In genomic region chr5:111486055-111486454, GRCh38 we compare ENCODE assay signal across 19 cellular contexts. TPM values are rescaled to one million over a fixed set of nuclear protein-coding genes. Genes with fewer than 3 reads are reported as not detected.
DNase-seq lines count a peak whose midpoint lies in the region; ATAC-seq lines count a peak whose summit lies in the region.
"Had no signal": no experiment of that assay in that cellular context is flagged by ENCODE, and none has a peak within 500 bp of the region (broad histone marks: within the 10 kb centered on the region; RNA-seq: fewer than 3 reads in every experiment).

No MANE protein-coding gene starts in this region.

- H2BK120ac ChIP-seq in mesenchymal stem cell (ENCODE audit: low read depth, low read length) = no peak overlapping the region

- no peaks in the 10 kb centered on the region for H3K9me3 Mint-ChIP-seq in CD4-positive, alpha-beta memory T cell
- H3K9me3 Mint-ChIP-seq in activated T-helper 17 cell treated with anti-CD3 and anti-CD28 coated beads, Interleukin-2, amount 50 U/mL, for 72 hours = no peaks in the 10 kb centered on the region
- H3K9me3 Mint-ChIP-seq: neural progenitor cell had no signal

- intact Hi-C loops in CD4-positive, alpha-beta memory T cell (cut with micrococcal nuclease) = no loop called here

- no peak overlapping the region for H3K4ac ChIP-seq in mesenchymal stem cell (ENCODE audit: low read depth in 1 of 2, low read length in 2 of 2)

- H3K14ac ChIP-seq in mesenchymal stem cell (ENCODE audit: low read length in 2 of 2) = no peak overlapping the region

- H3K27ac ChIP-seq in ACC112 (ENCODE audit: low read depth, low read length) (0 out of 2 replicates have a peak overlapping the region, but pooled peaks have one; percentile 35), mesenchymal stem cell (ENCODE audit: low read length, poor library complexity, severe bottlenecking) (no peak overlapping the region)
- H3K27ac ChIP-seq in CD4-positive, alpha-beta memory T cell (ENCODE audit: low read depth, low read length) = no peak overlapping the region
- H3K27ac ChIP-seq: epithelial cell of prostate, neural progenitor cell had no signal

- peaks cover 0 to 7% (median 4%) of the 10 kb centered on the region in 4 donors for H3K4me1 Mint-ChIP-seq in CD4-positive, alpha-beta memory T cell
- no peaks in the 10 kb centered on the region for H3K4me1 Mint-ChIP-seq in activated T-helper 17 cell treated with anti-CD3 and anti-CD28 coated beads, Interleukin-2, amount 50 U/mL, for 72 hours
- H3K4me1 Mint-ChIP-seq: neural progenitor cell had no signal

- no peak overlapping the region for H2AK5ac ChIP-seq in mesenchymal stem cell (ENCODE audit: low read length, severe bottlenecking)

- no peak overlapping the region for H3K4me2 ChIP-seq in mesenchymal stem cell (ENCODE audit: low read length, poor library complexity, severe bottlenecking)
- H3K4me2 ChIP-seq: neural progenitor cell, smooth muscle cell had no signal

- no peak overlapping the region for H3K18ac ChIP-seq in mesenchymal stem cell (ENCODE audit: low read depth in 1 of 2, low read length in 2 of 2)

- H2BK12ac ChIP-seq in mesenchymal stem cell (ENCODE audit: low read length in 2 of 2) = no peak overlapping the region

- no peak overlapping the region for H2BK5ac ChIP-seq in mesenchymal stem cell (ENCODE audit: low read depth, low read length, poor library complexity, severe bottlenecking)

- CTCF ChIA-PET in CD4-positive, alpha-beta memory T cell (lab: Charles Lee; ENCODE audit: partially characterized antibody) = interaction anchor here (0.6 kb wide), 1 partner anchor 45 kb away, joined by 3 read pairs; no protein-coding TSS in a partner anchor

- peak overlapping the region; percentile 72 for H3K9ac ChIP-seq in mesenchymal stem cell (ENCODE audit: low read length)
- H3K9ac ChIP-seq: neural progenitor cell had no signal

- no peaks in the 10 kb centered on the region for H3K36me3 ChIP-seq in ACC112 (ENCODE audit: insufficient read depth, low read length)
- H3K36me3 ChIP-seq in CD4-positive, alpha-beta memory T cell (ENCODE audit: insufficient read depth, low read length) = peaks cover 31% of the 10 kb centered on the region
- H3K36me3 ChIP-seq in mesenchymal stem cell (ENCODE audit: control insufficient read depth in 1 of 2, insufficient read depth in 2 of 2, low read depth in 1 of 2, low read length in 2 of 2) = peaks cover 0 to 4% of the 10 kb centered on the region in 2 experiments
- H3K36me3 ChIP-seq: neural progenitor cell had no signal

- H3K36me3 Mint-ChIP-seq in CD4-positive, alpha-beta memory T cell = peaks cover 47 to 66% of the 10 kb centered on the region in 2 donors
- peaks cover 62% of the 10 kb centered on the region for H3K36me3 Mint-ChIP-seq in activated T-helper 17 cell treated with anti-CD3 and anti-CD28 coated beads, Interleukin-2, amount 50 U/mL, for 72 hours (ENCODE audit: low read depth)

- H2AFZ ChIP-seq in ACC112 (ENCODE audit: low read length, unreplicated experiment) (peak overlapping the region; percentile 85), mesenchymal stem cell (ENCODE audit: low read depth, low read length) (no peak overlapping the region)
- H2AFZ ChIP-seq: neural progenitor cell had no signal

- H3K27me3 ChIP-seq in ACC112 (ENCODE audit: insufficient read depth, low read length) = no peaks in the 10 kb centered on the region
- no peaks in the 10 kb centered on the region for H3K27me3 ChIP-seq in CD4-positive, alpha-beta memory T cell (ENCODE audit: insufficient read depth, low read length)
- H3K27me3 ChIP-seq in mesenchymal stem cell (ENCODE audit: control insufficient read depth in 1 of 2, insufficient read depth in 1 of 2, low read length in 2 of 2) = no peaks in the 10 kb centered on the region
- H3K27me3 ChIP-seq: neural progenitor cell had no signal

- H3K4me1 ChIP-seq in ACC112 (ENCODE audit: control insufficient read depth, insufficient read depth, low read length, unreplicated experiment) (peaks cover 14% of the 10 kb centered on the region), mesenchymal stem cell (ENCODE audit: control insufficient read depth, insufficient read depth, low read depth, low read length) (no peaks in the 10 kb centered on the region)
- no peaks in the 10 kb centered on the region for H3K4me1 ChIP-seq in CD4-positive, alpha-beta memory T cell (ENCODE audit: insufficient read depth, low read length)
- H3K4me1 ChIP-seq: neural progenitor cell had no signal

- no peak overlapping the region for H3K4me3 Mint-ChIP-seq in CD4-positive, alpha-beta memory T cell
- H3K4me3 Mint-ChIP-seq in activated T-helper 17 cell treated with anti-CD3 and anti-CD28 coated beads, Interleukin-2, amount 50 U/mL, for 72 hours = no peak overlapping the region
- H3K4me3 Mint-ChIP-seq: neural progenitor cell had no signal

- H3K4me3 ChIP-seq in ACC112 (ENCODE audit: low read depth, low read length) (peak overlapping the region; percentile 65), mesenchymal stem cell (ENCODE audit: insufficient read depth in 1 of 2, low read depth in 1 of 2, low read length in 2 of 2) (no peak overlapping the region)
- no peak overlapping the region for H3K4me3 ChIP-seq in CD4-positive, alpha-beta memory T cell (ENCODE audit: low read length in 2 of 2)
- H3K4me3 ChIP-seq: GM12878, neural progenitor cell, smooth muscle cell had no signal

- peak overlapping the region in 4 of 7 donors; percentile 11 to 82 (median 30) for H3K27ac Mint-ChIP-seq in CD4-positive, alpha-beta memory T cell
- H3K27ac Mint-ChIP-seq in activated T-helper 17 cell treated with anti-CD3 and anti-CD28 coated beads, Interleukin-2, amount 50 U/mL, for 72 hours = peak overlapping the region; percentile 3
- H3K27ac Mint-ChIP-seq: neural progenitor cell had no signal

- H3K9me3 ChIP-seq in CD4-positive, alpha-beta memory T cell (ENCODE audit: control insufficient read depth in 1 of 2, low read length in 2 of 2) = no peaks in the 10 kb centered on the region
- H3K9me3 ChIP-seq in mesenchymal stem cell (ENCODE audit: control insufficient read depth, low read length) = no peaks in the 10 kb centered on the region

- no peak overlapping the region for H3K23ac ChIP-seq in mesenchymal stem cell (ENCODE audit: low read length in 2 of 2)

- no peak overlapping the region for H4K91ac ChIP-seq in mesenchymal stem cell (ENCODE audit: low read length)

- H3K79me2 ChIP-seq in ACC112 (ENCODE audit: control insufficient read depth, insufficient read depth, low read length, unreplicated experiment) = no peaks in the 10 kb centered on the region

- H2BK15ac ChIP-seq in mesenchymal stem cell (ENCODE audit: low read depth, poor library complexity, severe bottlenecking) = no peak overlapping the region

- ATAC-seq in activated T-helper 17 cell treated with anti-CD3 and anti-CD28 coated beads, Interleukin-2, amount 50 U/mL, for 72 hours (replicated peaks) = no peak
- ATAC-seq: GM12878 had no signal

- POLR2A ChIA-PET in CD4-positive, alpha-beta memory T cell (lab: Charles Lee; ENCODE audit: partially characterized antibody) = no interaction called here

- WGBS in mesenchymal stem cell = 100% methylated on average over 1 of the region's 2 CpGs

- no peaks in the 10 kb centered on the region for H3K79me1 ChIP-seq in mesenchymal stem cell (replicated peaks; ENCODE audit: low read length, poor library complexity, severe bottlenecking)

- no peaks in the 10 kb centered on the region for H3K27me3 Mint-ChIP-seq in CD4-positive, alpha-beta memory T cell
- no peaks in the 10 kb centered on the region for H3K27me3 Mint-ChIP-seq in activated T-helper 17 cell treated with anti-CD3 and anti-CD28 coated beads, Interleukin-2, amount 50 U/mL, for 72 hours

- no peak for DNase-seq in CD4-positive, alpha-beta memory T cell
- no peak for DNase-seq in mesenchymal stem cell
- no peak for DNase-seq in NCI-H446 treated with DMSO at 0.1 percent for 48 hours (lab: John Stamatoyannopoulos, UW)
- no peak for DNase-seq in amygdala (lab: John Stamatoyannopoulos, UW)
- DNase-seq in LoVo (ENCODE audit: low spot score) = no peak
- DNase-seq: activated CD4-positive, alpha-beta T cell treated with anti-CD3 and anti-CD28 coated beads for 1 hour; aorta; hypothalamus; islet precursor cell; NCI-H1694 treated with DMSO at 0.1 percent for 48 hours; NCI-H748 treated with DMSO at 0.1 percent for 48 hours; SHP77; stimulated activated naive CD4-positive, alpha-beta T cell had no signal

- H4K8ac ChIP-seq in mesenchymal stem cell (ENCODE audit: low read length) = no peak overlapping the region

RNA-seq across cellular contexts. Expression of gene STARD4, which starts 26.3 kb away (rescaled TPM):
- 10 to 100 TPM; 12.4 to 17.2 TPM for total RNA-seq in CD4-positive, alpha-beta memory T cell
- polyA plus RNA-seq in CD4-positive, alpha-beta memory T cell = 1 to 10 TPM; 4.5 to 5.5 TPM
- 100 to 1,000 TPM in 1 of 2 donors, 10 to 100 TPM in 1; 48.7 to 102 TPM for total RNA-seq in activated T-helper 17 cell treated with anti-CD3 and anti-CD28 coated beads, Interleukin-2, amount 50 U/mL, for 72 hours
- polyA plus RNA-seq in mesenchymal stem cell (2013, experiment 1 of 2) = 109 TPM
- polyA plus RNA-seq in mesenchymal stem cell (2013, experiment 2 of 2) = 116 TPM
